In the genomic region with DNA sequence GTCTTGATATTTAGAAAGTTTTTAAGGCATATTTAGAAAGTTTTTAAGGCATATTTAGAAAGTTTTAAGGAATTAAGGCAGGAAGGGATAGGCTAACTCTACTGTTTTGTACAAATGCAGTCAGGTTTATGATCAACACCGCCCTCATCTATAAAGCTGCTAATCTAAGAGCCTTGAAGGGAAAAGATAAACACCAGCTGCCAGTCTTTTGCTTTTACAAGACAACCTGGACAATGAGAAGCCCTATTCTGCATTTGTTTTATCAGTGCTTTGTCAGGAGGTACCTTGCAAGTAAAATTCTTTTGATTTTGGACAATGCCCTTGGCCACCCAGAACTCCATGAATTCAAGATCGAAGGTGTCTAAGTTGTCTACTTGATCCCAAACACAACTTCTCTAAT, we compare ENCODE assay signal across 29 cellular contexts.
"Had no signal": no experiment of that assay in that cellular context is flagged by ENCODE, and none has a peak within 500 bp of the region (broad histone marks: within the 10 kb centered on the region; RNA-seq: fewer than 3 reads in every experiment).

No MANE protein-coding gene starts in this region.

- H3K9me3 ChIP-seq: esophagus squamous epithelium, heart right ventricle, left ventricle myocardium inferior, neutrophil, ovary, prostate gland, suprapubic skin, tibial nerve had no signal

- FAIRE-seq: bronchial epithelial cell, endometrium, urothelium cell line had no signal

- H3K36me3 ChIP-seq: esophagus squamous epithelium, heart right ventricle, left ventricle myocardium inferior, neutrophil, ovary, prostate gland, suprapubic skin, tibial nerve had no signal

- H3K4me3 ChIP-seq: esophagus squamous epithelium, heart right ventricle, left ventricle myocardium inferior, lung, ovary, prostate gland, skin epidermis, suprapubic skin, tibial nerve had no signal

- H3K4me1 ChIP-seq: esophagus squamous epithelium, heart right ventricle, left ventricle myocardium inferior, prostate gland, suprapubic skin, tibial nerve had no signal

- DNase-seq: activated CD4-positive, alpha-beta T cell treated with anti-CD3 and anti-CD28 coated beads for 4 hours; activated CD4-positive, alpha-beta T cell treated with anti-CD3 and anti-CD28 coated beads, Interleukin-2, amount 50 U/mL, for 4 hours; activated effector memory CD4-positive, alpha-beta T cell treated with Interleukin-2 at 50 U/mL for 16 hours; activated naive CD4-positive, alpha-beta T cell treated with Interleukin-2 at 50 U/mL for 16 hours; anterior cingulate cortex; effector CD8-positive, alpha-beta T cell; esophagus squamous epithelium; foreskin melanocyte; heart right ventricle; kidney glomerular epithelial cell; left ventricle myocardium inferior; mesendoderm; naive B cell; nephron progenitor cell; ovary; retina; stimulated activated CD4-positive, alpha-beta T cell treated with anti-CD3 and anti-CD28 coated beads, Interleukin-4, amount 100 ng/mL, for 4 hours; stimulated activated CD8-positive, alpha-beta memory T cell treated with anti-CD3 and anti-CD28 coated beads, Interleukin-4, amount 100 ng/mL, for 48 hours; stimulated activated naive CD4-positive, alpha-beta T cell had no signal

- H3K27ac ChIP-seq: epithelial cell of prostate, esophagus squamous epithelium, heart right ventricle, left ventricle myocardium inferior, neutrophil, ovary, prostate gland, skin epidermis, suprapubic skin, tibial nerve had no signal

- H3K27me3 ChIP-seq: esophagus squamous epithelium, heart right ventricle, neutrophil, ovary, suprapubic skin, tibial nerve had no signal
